ENCODE assay signal across 1 cellular context in genomic region chr19:50679177-50680125, GRCh38.
TF ChIP-seq lines count a peak whose summit lies in the region.

No MANE protein-coding gene starts in this region.

TF ChIP-seq in K562, 482 proteins besides CTCF, POLR2A, EP300 and RAD21 (continued from another document and continues in another):
- TF ChIP-seq ZNF668 (CRISPR knock-in tag; IDR thresholded peaks at IDR 0.05), result no peak
- TF ChIP-seq HINFP (tag; conservative IDR thresholded peaks at IDR 0.05; ENCODE audit: low read depth), result peak; percentile 68; the same call in 1 of the 2 replicates
- TF ChIP-seq SMAD3 (CRISPR knock-in tag; conservative IDR thresholded peaks at IDR 0.05), result no peak
- TF ChIP-seq KAT8 (IDR thresholded peaks at IDR 0.05; ENCODE audit: low read depth), result no peak
- no peak for TF ChIP-seq RBFOX2 (IDR thresholded peaks at IDR 0.05; ENCODE audit: low read depth, low read length)
- TF ChIP-seq, protein P1, sequence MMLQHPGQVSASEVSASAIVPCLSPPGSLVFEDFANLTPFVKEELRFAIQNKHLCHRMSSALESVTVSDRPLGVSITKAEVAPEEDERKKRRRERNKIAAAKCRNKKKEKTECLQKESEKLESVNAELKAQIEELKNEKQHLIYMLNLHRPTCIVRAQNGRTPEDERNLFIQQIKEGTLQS (IDR thresholded peaks at IDR 0.05), result peak; percentile 99
- TF ChIP-seq, protein P1 (CRISPR knock-in tag; conservative IDR thresholded peaks at IDR 0.05), result 0 out of 2 replicates have a peak, but pooled peaks have one; percentile 44
- no peak for TF ChIP-seq GTF2E2 (tag; IDR thresholded peaks at IDR 0.05)
- no peak for TF ChIP-seq ELF1 (tag; IDR thresholded peaks at IDR 0.05)
- TF ChIP-seq, protein P2, sequence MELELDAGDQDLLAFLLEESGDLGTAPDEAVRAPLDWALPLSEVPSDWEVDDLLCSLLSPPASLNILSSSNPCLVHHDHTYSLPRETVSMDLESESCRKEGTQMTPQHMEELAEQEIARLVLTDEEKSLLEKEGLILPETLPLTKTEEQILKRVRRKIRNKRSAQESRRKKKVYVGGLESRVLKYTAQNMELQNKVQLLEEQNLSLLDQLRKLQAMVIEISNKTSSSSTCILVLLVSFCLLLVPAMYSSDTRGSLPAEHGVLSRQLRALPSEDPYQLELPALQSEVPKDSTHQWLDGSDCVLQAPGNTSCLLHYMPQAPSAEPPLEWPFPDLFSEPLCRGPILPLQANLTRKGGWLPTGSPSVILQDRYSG (tag; conservative IDR thresholded peaks at IDR 0.05; ENCODE audit: low read depth), result no peak
- TF ChIP-seq CSDE1 (IDR thresholded peaks at IDR 0.05), result peak; percentile 60 to 80; a peak in 2 of 4 replicates
- peak; percentile 86 for TF ChIP-seq ZNF263 (CRISPR knock-in tag; IDR thresholded peaks at IDR 0.05; ENCODE audit: borderline replicate concordance)
- TF ChIP-seq TBL1XR1 (IDR thresholded peaks at IDR 0.05; ENCODE audit: low read length in 2 of 2), result peak in 1 of 2 experiments; percentile 69; a peak in 2 of 4 replicates
- no peak for TF ChIP-seq PHF21A (IDR thresholded peaks at IDR 0.05; ENCODE audit: borderline replicate concordance, low read depth)
- TF ChIP-seq, protein P3, sequence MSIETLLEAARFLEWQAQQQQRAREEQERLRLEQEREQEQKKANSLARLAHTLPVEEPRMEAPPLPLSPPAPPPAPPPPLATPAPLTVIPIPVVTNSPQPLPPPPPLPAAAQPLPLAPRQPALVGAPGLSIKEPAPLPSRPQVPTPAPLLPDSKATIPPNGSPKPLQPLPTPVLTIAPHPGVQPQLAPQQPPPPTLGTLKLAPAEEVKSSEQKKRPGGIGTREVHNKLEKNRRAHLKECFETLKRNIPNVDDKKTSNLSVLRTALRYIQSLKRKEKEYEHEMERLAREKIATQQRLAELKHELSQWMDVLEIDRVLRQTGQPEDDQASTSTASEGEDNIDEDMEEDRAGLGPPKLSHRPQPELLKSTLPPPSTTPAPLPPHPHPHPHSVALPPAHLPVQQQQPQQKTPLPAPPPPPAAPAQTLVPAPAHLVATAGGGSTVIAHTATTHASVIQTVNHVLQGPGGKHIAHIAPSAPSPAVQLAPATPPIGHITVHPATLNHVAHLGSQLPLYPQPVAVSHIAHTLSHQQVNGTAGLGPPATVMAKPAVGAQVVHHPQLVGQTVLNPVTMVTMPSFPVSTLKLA (conservative IDR thresholded peaks at IDR 0.05), result peak in 1 of 2 experiments; percentile 65; a peak in 1 of 4 replicates
- 0 out of 2 replicates have a peak, but pooled peaks have one; percentile 10 for TF ChIP-seq NR2C1 (IDR thresholded peaks at IDR 0.05)
- TF ChIP-seq NR2C1 (tag; IDR thresholded peaks at IDR 0.05), result no peak
- no peak for TF ChIP-seq ZNF274 (IDR thresholded peaks at IDR 0.05; ENCODE audit: borderline replicate concordance, low read depth, low read length)
- TF ChIP-seq RB1 (IDR thresholded peaks at IDR 0.05; ENCODE audit: low read depth), result peak; percentile 97
- TF ChIP-seq CEBPZ (IDR thresholded peaks at IDR 0.05; ENCODE audit: borderline replicate concordance, low read depth, low read length), result no peak
- no peak for TF ChIP-seq CAMTA2 (CRISPR knock-in tag; conservative IDR thresholded peaks at IDR 0.05)
- TF ChIP-seq HNRNPLL (IDR thresholded peaks at IDR 0.05; ENCODE audit: low read depth, low read length, poor library complexity, severe bottlenecking), result peak; percentile 25
- TF ChIP-seq KLF13 (tag; IDR thresholded peaks at IDR 0.05; ENCODE audit: borderline replicate concordance, low read depth), result peak; percentile 24; the same call in 1 of the 2 replicates
- no peak for TF ChIP-seq KLF16 (IDR thresholded peaks at IDR 0.05)
- peak; percentile 80 for TF ChIP-seq CXXC5 (CRISPR knock-in tag; IDR thresholded peaks at IDR 0.05)
- TF ChIP-seq LCOR (CRISPR knock-in tag; IDR thresholded peaks at IDR 0.05), result peak; percentile 63; the same call in 1 of the 2 replicates
- TF ChIP-seq, protein P4, sequence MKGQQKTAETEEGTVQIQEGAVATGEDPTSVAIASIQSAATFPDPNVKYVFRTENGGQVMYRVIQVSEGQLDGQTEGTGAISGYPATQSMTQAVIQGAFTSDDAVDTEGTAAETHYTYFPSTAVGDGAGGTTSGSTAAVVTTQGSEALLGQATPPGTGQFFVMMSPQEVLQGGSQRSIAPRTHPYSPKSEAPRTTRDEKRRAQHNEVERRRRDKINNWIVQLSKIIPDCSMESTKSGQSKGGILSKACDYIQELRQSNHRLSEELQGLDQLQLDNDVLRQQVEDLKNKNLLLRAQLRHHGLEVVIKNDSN (CRISPR knock-in tag; IDR thresholded peaks at IDR 0.05), result peak; percentile 64
- TF ChIP-seq ZNF175 (CRISPR knock-in tag; IDR thresholded peaks at IDR 0.05; ENCODE audit: low read depth), result no peak
- peak; percentile 84; the same call in 1 of the 2 replicates for TF ChIP-seq THRB (CRISPR knock-in tag; conservative IDR thresholded peaks at IDR 0.05)
- peak; percentile 83 for TF ChIP-seq ATF1 (CRISPR knock-in tag; IDR thresholded peaks at IDR 0.05)
- TF ChIP-seq ATF1 (tag; IDR thresholded peaks at IDR 0.05), result peak; percentile 99
- TF ChIP-seq PHB (CRISPR knock-in tag; IDR thresholded peaks at IDR 0.05), result no peak
- no peak for TF ChIP-seq E4F1 (CRISPR knock-in tag; IDR thresholded peaks at IDR 0.05; ENCODE audit: borderline replicate concordance)
- no peak for TF ChIP-seq PYGO2 (tag; IDR thresholded peaks at IDR 0.05)
- no peak for TF ChIP-seq ZBTB43 (CRISPR knock-in tag; IDR thresholded peaks at IDR 0.05)
- TF ChIP-seq SMAD1 (IDR thresholded peaks at IDR 0.05; ENCODE audit: low read depth, low read length, partially characterized antibody), result no peak
- no peak for TF ChIP-seq TCF7L2 (IDR thresholded peaks at IDR 0.05; ENCODE audit: low read depth, low read length)
- 0 out of 2 replicates have a peak, but pooled peaks have one; percentile 25 for TF ChIP-seq TAL1 (IDR thresholded peaks at IDR 0.05)
- no peak for TF ChIP-seq GATAD2B (IDR thresholded peaks at IDR 0.05; ENCODE audit: borderline replicate concordance)
- peak; percentile 83 to 85 for TF ChIP-seq NRF1 (conservative IDR thresholded peaks at IDR 0.05 in 1 of 2, IDR thresholded peaks at IDR 0.05 in 1 of 2)
- peak; percentile 81 for TF ChIP-seq CHD2 (IDR thresholded peaks at IDR 0.05; ENCODE audit: low read depth, low read length)
- no peak for TF ChIP-seq POLR2B (IDR thresholded peaks at IDR 0.05; ENCODE audit: low read depth, partially characterized antibody)
- no peak for TF ChIP-seq ZNF511 (CRISPR knock-in tag; IDR thresholded peaks at IDR 0.05)
- TF ChIP-seq BHLHE40 (IDR thresholded peaks at IDR 0.05; ENCODE audit: low read length), result peak; percentile 88
- TF ChIP-seq SNAPC5 (CRISPR knock-in tag; IDR thresholded peaks at IDR 0.05), result no peak
- TF ChIP-seq ZNF134 (CRISPR knock-in tag; conservative IDR thresholded peaks at IDR 0.05), result no peak
- TF ChIP-seq MEF2D (tag; conservative IDR thresholded peaks at IDR 0.05; ENCODE audit: low read depth), result 0 out of 2 replicates have a peak, but pooled peaks have one; percentile 40
- TF ChIP-seq SNIP1 (IDR thresholded peaks at IDR 0.05; ENCODE audit: low read depth), result peak; percentile 37; the same call in 1 of the 2 replicates
- TF ChIP-seq EWSR1 (IDR thresholded peaks at IDR 0.05; ENCODE audit: borderline replicate concordance, low read depth, partially characterized antibody), result no peak
- no peak for TF ChIP-seq FOXK2 (conservative IDR thresholded peaks at IDR 0.05 in 1 of 2, IDR thresholded peaks at IDR 0.05 in 1 of 2; ENCODE audit: low read depth in 2 of 2)
- TF ChIP-seq NFE2L1 (tag; IDR thresholded peaks at IDR 0.05; ENCODE audit: borderline replicate concordance, low read depth), result no peak
- TF ChIP-seq ZZZ3 (IDR thresholded peaks at IDR 0.05), result 0 out of 2 replicates have a peak, but pooled peaks have one; percentile 47
- TF ChIP-seq KHSRP (IDR thresholded peaks at IDR 0.05), result peak; percentile 90
- TF ChIP-seq HLTF (IDR thresholded peaks at IDR 0.05), result peak; percentile 90; the same call in 1 of the 2 replicates
- peak; percentile 99 for TF ChIP-seq ATF7 (IDR thresholded peaks at IDR 0.05)
- no peak for TF ChIP-seq XRCC3 (IDR thresholded peaks at IDR 0.05)
- TF ChIP-seq FUS (optimal IDR thresholded peaks at IDR 0.05; ENCODE audit: low read depth, low read length), result no peak
